ENCODE assay signal across 16 cellular contexts in genomic region chr15:65311760-65312159, GRCh38. TPM values are rescaled to one million over a fixed set of nuclear protein-coding genes. Genes with fewer than 3 reads are reported as not detected.
DNase-seq lines count a peak whose midpoint lies in the region; ATAC-seq and TF ChIP-seq lines count a peak whose summit lies in the region.
"Had no signal": no experiment of that assay in that cellular context is flagged by ENCODE, and none has a peak within 500 bp of the region (broad histone marks: within the 10 kb centered on the region; RNA-seq: fewer than 3 reads in every experiment).

No MANE protein-coding gene starts in this region.

- no peaks in the 10 kb centered on the region for H4K20me1 ChIP-seq in osteoblast (ENCODE audit: insufficient read depth, low read length)

- no peak overlapping the region for H2AFZ ChIP-seq in osteoblast (ENCODE audit: low read length)

- no peak overlapping the region for H3K4me3 ChIP-seq in osteoblast (ENCODE audit: insufficient read depth, low read length)
- H3K4me3 ChIP-seq in Peyer's patch = no peak overlapping the region

- CTCF ChIA-PET in MCF 10A (lab: Yijun Ruan, JAX) = no interaction called here

- no peak overlapping the region for H3K27ac ChIP-seq in osteoblast (ENCODE audit: low read depth, low read length)
- no peak overlapping the region for H3K27ac ChIP-seq in Peyer's patch

- BruUV-seq in MCF 10A (replicated peaks; lab: Mats Ljungman, UMichigan) = no TSS peak

- intact Hi-C loops in MCF 10A (cut with micrococcal nuclease) = no loop called here

- H3K27ac Mint-ChIP-seq in MCF 10A (ENCODE audit: low read depth, unreplicated experiment) = no peak overlapping the region

- H3K4me2 ChIP-seq in osteoblast (ENCODE audit: insufficient read depth, low read length) = no peak overlapping the region

- H3K9me3 Mint-ChIP-seq in MCF 10A (ENCODE audit: unreplicated experiment) = no peaks in the 10 kb centered on the region

- ATAC-seq in SK-N-SH treated with all-trans-retinoic acid at 6 μM for 48 hours (no peak), GM21737 (IDR thresholded peaks at IDR 0.05; ENCODE audit: unreplicated experiment) (no peak), HG03460 (IDR thresholded peaks at IDR 0.05; ENCODE audit: unreplicated experiment) (no peak)

- peaks cover 11% of the 10 kb centered on the region for H3K27me3 Mint-ChIP-seq in MCF 10A (ENCODE audit: insufficient read depth, unreplicated experiment)

- H3K4me1 Mint-ChIP-seq in MCF 10A (ENCODE audit: insufficient read depth, unreplicated experiment) = no peaks in the 10 kb centered on the region

- H3K27me3 ChIP-seq in osteoblast (ENCODE audit: insufficient read depth, low read length) = peaks cover 3% of the 10 kb centered on the region
- H3K27me3 ChIP-seq in Peyer's patch = no peaks in the 10 kb centered on the region

- no peaks in the 10 kb centered on the region for H3K79me2 ChIP-seq in osteoblast (ENCODE audit: insufficient read depth, low read length)

- POLR2A ChIA-PET in MCF 10A (lab: Yijun Ruan, JAX) = no interaction called here

- no peaks in the 10 kb centered on the region for H3K9me3 ChIP-seq in osteoblast (ENCODE audit: low read depth, low read length)
- H3K9me3 ChIP-seq in Peyer's patch = no peaks in the 10 kb centered on the region

- DNase-seq in GM13976 (ENCODE audit: low spot score) = peak; percentile 3
- peak; percentile 40 for DNase-seq in left kidney (ENCODE audit: low read depth, low spot score)
- DNase-seq in osteoblast (ENCODE audit: insufficient read length, low spot score, missing footprints) = peak; percentile 32
- no peak for DNase-seq in MCF 10A (ENCODE audit: unreplicated experiment)
- DNase-seq in Peyer's patch = no peak
- DNase-seq: EL, Karpas-422, NCI-H1417 treated with DMSO at 0.1 percent for 48 hours, NCI-H2029, NCI-H2171 treated with DMSO at 0.1 percent for 48 hours, NCI-H774, SIG-M5 had no signal

- H3K4me1 ChIP-seq in osteoblast (ENCODE audit: insufficient read depth, low read length) = no peaks in the 10 kb centered on the region
- H3K4me1 ChIP-seq in Peyer's patch = no peaks in the 10 kb centered on the region

- in situ Hi-C loops in GM13976 (cut with MboI; ENCODE audit: low sequenced_read_pairs, unreplicated experiment) = no loop called here

- no peak for TF ChIP-seq POLR2A in Peyer's patch (IDR thresholded peaks at IDR 0.05)

- no peak overlapping the region for H3K4me3 Mint-ChIP-seq in MCF 10A (ENCODE audit: unreplicated experiment)

- H3K36me3 Mint-ChIP-seq in MCF 10A (ENCODE audit: insufficient read depth, unreplicated experiment) = peaks cover 4% of the 10 kb centered on the region

- TF ChIP-seq CTCF in GM13976 (IDR thresholded peaks at IDR 0.05; ENCODE audit: borderline replicate concordance, control extremely low read depth, extremely low read depth, insufficient read depth, missing control alignments) (no peak), osteoblast (IDR thresholded peaks at IDR 0.05; ENCODE audit: extremely low read depth, low read depth, low read length) (no peak), MCF 10A (IDR thresholded peaks at IDR 0.05; ENCODE audit: unreplicated experiment) (no peak), Peyer's patch (IDR thresholded peaks at IDR 0.05) (no peak)

- H3K36me3 ChIP-seq in osteoblast (ENCODE audit: insufficient read depth, low read length) = no peaks in the 10 kb centered on the region
- no peaks in the 10 kb centered on the region for H3K36me3 ChIP-seq in Peyer's patch

TF ChIP-seq in SK-N-SH treated with all-trans-retinoic acid at 6 μM for 48 hours, 23 proteins besides CTCF, POLR2A, EP300 and RAD21:
- TF ChIP-seq, protein P1, sequence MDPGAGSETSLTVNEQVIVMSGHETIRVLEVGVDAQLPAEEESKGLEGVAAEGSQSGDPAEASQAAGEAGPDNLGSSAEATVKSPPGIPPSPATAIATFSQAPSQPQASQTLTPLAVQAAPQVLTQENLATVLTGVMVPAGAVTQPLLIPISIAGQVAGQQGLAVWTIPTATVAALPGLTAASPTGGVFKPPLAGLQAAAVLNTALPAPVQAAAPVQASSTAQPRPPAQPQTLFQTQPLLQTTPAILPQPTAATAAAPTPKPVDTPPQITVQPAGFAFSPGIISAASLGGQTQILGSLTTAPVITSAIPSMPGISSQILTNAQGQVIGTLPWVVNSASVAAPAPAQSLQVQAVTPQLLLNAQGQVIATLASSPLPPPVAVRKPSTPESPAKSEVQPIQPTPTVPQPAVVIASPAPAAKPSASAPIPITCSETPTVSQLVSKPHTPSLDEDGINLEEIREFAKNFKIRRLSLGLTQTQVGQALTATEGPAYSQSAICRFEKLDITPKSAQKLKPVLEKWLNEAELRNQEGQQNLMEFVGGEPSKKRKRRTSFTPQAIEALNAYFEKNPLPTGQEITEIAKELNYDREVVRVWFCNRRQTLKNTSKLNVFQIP (CRISPR knock-in tag; IDR thresholded peaks at IDR 0.05; ENCODE audit: borderline replicate concordance, low read depth) = no peak
- TF ChIP-seq TSHZ2 (CRISPR knock-in tag; IDR thresholded peaks at IDR 0.05) = 0 out of 2 replicates have a peak, but pooled peaks have one; percentile 18

RNA-seq across cellular contexts. Expression of gene RNU5B-1, which starts 7.3 kb away (rescaled TPM):
- total RNA-seq in osteoblast (not detected in 2 replicates), MCF 10A (2022) (not detected in 2 replicates), Peyer's patch (not detected)
- total RNA-seq: NCI-H460 had no signal

RNA-seq across cellular contexts. Expression of gene RNU5A-1, which starts 15.9 kb away (rescaled TPM):
- total RNA-seq in osteoblast (not detected in 2 replicates), MCF 10A (2022) (not detected in 2 replicates), Peyer's patch (not detected)
- total RNA-seq: NCI-H460 had no signal

RNA-seq across cellular contexts. Expression of gene PARP16, which starts 25.1 kb away (rescaled TPM):
- total RNA-seq in osteoblast (6.2 and 6.5 TPM in 2 replicates), MCF 10A (2022) (5.9 and 6.1 TPM in 2 replicates), Peyer's patch (10 to 100 TPM in 1 of 4 donors, 1 to 10 TPM in 3; 7.0 to 23.1 (median 8.1) TPM)

Comparison
In these comparisons a context has a peak if more than half of its experiments do, and no peak if none do; other contexts are left out.
1. DNase-seq: peak in GM13976 (single experiment), left kidney (single experiment) and osteoblast (single experiment); none in MCF 10A (single experiment) and Peyer's patch (0 of 3).
2. RNA of gene RNU5B-1, which starts 7.3 kb away (total RNA-seq): not detected in MCF 10A; not detected in osteoblast and not detected in Peyer's patch; every median in the first group is over 10 times any median in the second.